In genomic region chr2:233063269-233063975, GRCh38 we compare ENCODE assay signal across 9 cellular contexts. TPM values are rescaled to one million over a fixed set of nuclear protein-coding genes. Genes with fewer than 3 reads are reported as not detected.
A peak's percentile ranks its signal among the peaks of the same experiment; 100 is the strongest.
DNase-seq lines count a peak whose midpoint lies in the region; ATAC-seq and TF ChIP-seq lines count a peak whose summit lies in the region.
"Had no signal": no experiment of that assay in that cellular context is flagged by ENCODE, and none has a peak within 500 bp of the region (broad histone marks: within the 10 kb centered on the region; RNA-seq: fewer than 3 reads in every experiment).

No MANE protein-coding gene starts in this region.

- H3K4me1 ChIP-seq in HEK293 (ENCODE audit: control insufficient read depth, insufficient read depth, low read length) = no peaks in the 10 kb centered on the region
- H3K4me1 ChIP-seq in PC-3 (ENCODE audit: insufficient read depth, low read length) = peaks cover 13% of the 10 kb centered on the region
- peaks cover 56% of the 10 kb centered on the region for H3K4me1 ChIP-seq in lower lobe of right lung
- no peaks in the 10 kb centered on the region for H3K4me1 ChIP-seq in GM23248 (ENCODE audit: insufficient read depth)
- H3K4me1 ChIP-seq: Caco-2 had no signal

- TF ChIP-seq CTCF in HEK293 (tag by site-specific recombination; IDR thresholded peaks at IDR 0.05) (0 out of 2 replicates have a peak, but pooled peaks have one; percentile 37), PC-3 (conservative IDR thresholded peaks at IDR 0.05; ENCODE audit: low read depth, low read length) (0 out of 2 replicates have a peak, but pooled peaks have one; percentile 19), lower lobe of right lung (IDR thresholded peaks at IDR 0.05) (no peak)

- peaks cover 60% of the 10 kb centered on the region for H3K4me1 Mint-ChIP-seq in activated CD4-positive, alpha-beta T cell treated with anti-CD3 and anti-CD28 coated beads, Interleukin-2, amount 10 ng/mL, durations not matched to agents 7 days and 5 days

- H3F3A ChIP-seq in PC-3 (ENCODE audit: low read length, unreplicated experiment) (no peaks in the 10 kb centered on the region), GM23248 (ENCODE audit: insufficient read depth) (peaks cover 6% of the 10 kb centered on the region; the same call in 1 of the 2 replicates)

- DNase-seq in activated CD4-positive, alpha-beta T cell treated with anti-CD3 and anti-CD28 coated beads, Interleukin-2, amount 10 ng/mL, durations not matched to agents 7 days and 5 days = peak; percentile 26
- DNase-seq in activated CD4-positive, alpha-beta T cell treated with anti-CD3 and anti-CD28 coated beads for 1 hour = no peak
- DNase-seq in PC-3 = no peak
- no peak for DNase-seq in lower lobe of right lung
- no peak for DNase-seq in GM23248
- no peak for DNase-seq in NCI-H82 (lab: John Stamatoyannopoulos, UW)
- DNase-seq in EL = no peak

- H3K79me2 ChIP-seq in PC-3 (ENCODE audit: low read length) = no peaks in the 10 kb centered on the region
- no peaks in the 10 kb centered on the region for H3K79me2 ChIP-seq in GM23248 (ENCODE audit: insufficient read depth)

- intact Hi-C loops in PC-3 (cut with micrococcal nuclease) (no loop called here), lower lobe of right lung (cut with DNase I) (no loop called here)

- peak overlapping the region; percentile 98 for H3K27ac Mint-ChIP-seq in activated CD4-positive, alpha-beta T cell treated with anti-CD3 and anti-CD28 coated beads, Interleukin-2, amount 10 ng/mL, durations not matched to agents 7 days and 5 days

- in situ Hi-C loops in GM23248 (cut with MboI) = no loop called here

- H3K9me3 ChIP-seq in HEK293 (ENCODE audit: control insufficient read depth, insufficient read depth, low read depth, low read length) (no peaks in the 10 kb centered on the region), PC-3 (ENCODE audit: low read length) (no peaks in the 10 kb centered on the region), lower lobe of right lung (no peaks in the 10 kb centered on the region), GM23248 (ENCODE audit: low read depth) (no peaks in the 10 kb centered on the region)
- H3K9me3 ChIP-seq: Caco-2 had no signal

- POLR2A ChIA-PET in activated CD4-positive, alpha-beta T cell treated with anti-CD3 and anti-CD28 coated beads, Interleukin-2, amount 10 ng/mL, durations not matched to agents 7 days and 5 days (lab: Charles Lee) = no interaction called here
- POLR2A ChIA-PET in HEK293 (lab: Yijun Ruan, JAX) = no interaction called here
- POLR2A ChIA-PET in PC-3 (lab: Charles Lee; ENCODE audit: unreplicated experiment) = no interaction called here

- 78% methylated on average over 12 to 13 of the region's 13 CpGs for WGBS in GM23248 (ENCODE audit: low coverage in 1 of 2, low lambda C conversion rate in 2 of 2, missing lambda C conversion rate in 2 of 2), 2 experiments

- H3K27me3 Mint-ChIP-seq in activated CD4-positive, alpha-beta T cell treated with anti-CD3 and anti-CD28 coated beads, Interleukin-2, amount 10 ng/mL, durations not matched to agents 7 days and 5 days = no peaks in the 10 kb centered on the region

- H3K9me2 ChIP-seq in PC-3 (replicated peaks; ENCODE audit: low read length) (no peaks in the 10 kb centered on the region), GM23248 (ENCODE audit: insufficient read depth) (no peaks in the 10 kb centered on the region)

- H3K27ac ChIP-seq in HEK293 (ENCODE audit: extremely low read depth, low read depth, low read length) = no peak overlapping the region
- H3K27ac ChIP-seq in PC-3 (ENCODE audit: low read length) = no peak overlapping the region
- H3K27ac ChIP-seq in lower lobe of right lung = peak overlapping the region; percentile 88
- no peak overlapping the region for H3K27ac ChIP-seq in GM23248

- H3K9ac ChIP-seq in PC-3 (ENCODE audit: low read length) (no peak overlapping the region), GM23248 (no peak overlapping the region)

- BruUV-seq in PC-3 (replicated peaks; lab: Mats Ljungman, UMichigan) = no TSS peak

- H2AFZ ChIP-seq in PC-3 (ENCODE audit: low read length) = no peak overlapping the region
- H2AFZ ChIP-seq in GM23248 = no peak overlapping the region

- ATAC-seq in PC-3 (no peak), lower lobe of right lung (no peak)

- H4K20me1 ChIP-seq in PC-3 (ENCODE audit: low read length) (no peaks in the 10 kb centered on the region), GM23248 (ENCODE audit: insufficient read depth) (no peaks in the 10 kb centered on the region)

- peaks cover 65% of the 10 kb centered on the region for H3K36me3 Mint-ChIP-seq in activated CD4-positive, alpha-beta T cell treated with anti-CD3 and anti-CD28 coated beads, Interleukin-2, amount 10 ng/mL, durations not matched to agents 7 days and 5 days (ENCODE audit: low read depth)

- H3K4me3 ChIP-seq in HEK293 (ENCODE audit: low read depth, low read length) (no peak overlapping the region), PC-3 (ENCODE audit: low read length) (no peak overlapping the region), lower lobe of right lung (peak overlapping the region; percentile 65), GM23248 (no peak overlapping the region)

- no peaks in the 10 kb centered on the region for H3K27me3 ChIP-seq in PC-3 (ENCODE audit: low read length)
- no peaks in the 10 kb centered on the region for H3K27me3 ChIP-seq in lower lobe of right lung (ENCODE audit: low read depth)
- H3K27me3 ChIP-seq in GM23248 (replicated peaks; ENCODE audit: insufficient read depth) = no peaks in the 10 kb centered on the region

- CTCF ChIA-PET in activated CD4-positive, alpha-beta T cell treated with anti-CD3 and anti-CD28 coated beads, Interleukin-2, amount 10 ng/mL, durations not matched to agents 7 days and 5 days (lab: Charles Lee) = interaction anchor here (1.4 kb wide), 1 partner anchor 17 kb away, joined by 3 read pairs; no protein-coding TSS in a partner anchor
- CTCF ChIA-PET in HEK293 (lab: Yijun Ruan, JAX) (interaction anchor here (0.6 to 2.1 kb wide), 2 partner anchors 10 to 16 kb away, joined by 3 to 14 read pairs; no protein-coding TSS in a partner anchor), PC-3 (lab: Charles Lee) (no interaction called here)

- no peaks in the 10 kb centered on the region for H3K36me3 ChIP-seq in HEK293 (ENCODE audit: control insufficient read depth in 2 of 2, insufficient read depth in 1 of 2, low read length in 2 of 2)
- no peaks in the 10 kb centered on the region for H3K36me3 ChIP-seq in PC-3 (ENCODE audit: low read depth, low read length)
- H3K36me3 ChIP-seq in lower lobe of right lung = peaks cover 8% of the 10 kb centered on the region
- H3K36me3 ChIP-seq in GM23248 (ENCODE audit: low read depth) = no peaks in the 10 kb centered on the region

- H3K4me2 ChIP-seq in PC-3 (ENCODE audit: low read length) (no peak overlapping the region), GM23248 (ENCODE audit: unreplicated experiment) (no peak overlapping the region)

- H3K4me3 Mint-ChIP-seq in activated CD4-positive, alpha-beta T cell treated with anti-CD3 and anti-CD28 coated beads, Interleukin-2, amount 10 ng/mL, durations not matched to agents 7 days and 5 days = peak overlapping the region; percentile 96

- no peaks in the 10 kb centered on the region for H3K9me3 Mint-ChIP-seq in activated CD4-positive, alpha-beta T cell treated with anti-CD3 and anti-CD28 coated beads, Interleukin-2, amount 10 ng/mL, durations not matched to agents 7 days and 5 days

TF ChIP-seq in HEK293, 187 proteins besides CTCF, POLR2A, EP300 and RAD21:
- TF ChIP-seq ZNF398 (tag by site-specific recombination; IDR thresholded peaks at IDR 0.05) (no peak), ZNF155 (tag by site-specific recombination; IDR thresholded peaks at IDR 0.05) (no peak), ZNF76 (tag by site-specific recombination; IDR thresholded peaks at IDR 0.05; ENCODE audit: borderline replicate concordance, low read depth) (no peak), HOXA7 (CRISPR knock-in tag; IDR thresholded peaks at IDR 0.05; ENCODE audit: borderline replicate concordance) (no peak), ZNF530 (tag by site-specific recombination; IDR thresholded peaks at IDR 0.05; ENCODE audit: low read depth) (no peak), ZNF658 (tag by site-specific recombination; IDR thresholded peaks at IDR 0.05) (no peak), KLF7 (tag by site-specific recombination; IDR thresholded peaks at IDR 0.05; ENCODE audit: borderline replicate concordance) (no peak), ZFHX2 (tag by site-specific recombination; conservative IDR thresholded peaks at IDR 0.05) (no peak)

RNA-seq across cellular contexts. Expression of gene INPP5D, which starts 3.3 kb away (rescaled TPM):
- 100 to 1,000 TPM; 121 to 138 TPM for total RNA-seq in activated CD4-positive, alpha-beta T cell treated with anti-CD3 and anti-CD28 coated beads, Interleukin-2, amount 10 ng/mL, durations not matched to agents 7 days and 5 days
- total RNA-seq in PC-3 (2014; rRNA removed) (0.26 and 1.9 TPM in 2 replicates), lower lobe of right lung (32.0 TPM)
- total RNA-seq in GM23248 (2014; rRNA removed; shearing (Covaris generic)) = not detected in 2 replicates
- polyA plus RNA-seq in GM23248 (2016; fragmentation: Nextera tagmentation; extraction: Ambion mirVana) = 0.13 and 0.23 TPM in 2 replicates
- total RNA-seq: Caco-2 had no signal

RNA-seq across cellular contexts. Expression of gene NEU2, which starts 30.9 kb away (rescaled TPM):
- total RNA-seq in activated CD4-positive, alpha-beta T cell treated with anti-CD3 and anti-CD28 coated beads, Interleukin-2, amount 10 ng/mL, durations not matched to agents 7 days and 5 days = not detected
- total RNA-seq in PC-3 (2014; rRNA removed) (4.0 and 4.5 TPM in 2 replicates), lower lobe of right lung (not detected)
- not detected in 2 replicates for total RNA-seq in GM23248 (2014; rRNA removed; shearing (Covaris generic))
- not detected in 2 replicates for polyA plus RNA-seq in GM23248 (2016; fragmentation: Nextera tagmentation; extraction: Ambion mirVana)
- total RNA-seq: Caco-2 had no signal

RNA-seq across cellular contexts. Expression of gene NGEF, which starts 50.4 kb away (rescaled TPM):
- total RNA-seq in activated CD4-positive, alpha-beta T cell treated with anti-CD3 and anti-CD28 coated beads, Interleukin-2, amount 10 ng/mL, durations not matched to agents 7 days and 5 days = not detected
- total RNA-seq in PC-3 (2014; rRNA removed) (71.3 and 80.2 TPM in 2 replicates), lower lobe of right lung (1.7 TPM)
- 0.43 TPM in 1 of 2 replicates, not detected in the other for total RNA-seq in GM23248 (2014; rRNA removed; shearing (Covaris generic))
- polyA plus RNA-seq in GM23248 (2016; fragmentation: Nextera tagmentation; extraction: Ambion mirVana) = 0.35 TPM in 1 of 2 replicates, not detected in the other

Comparison
In these comparisons a context has a peak if more than half of its experiments do, and no peak if none do; other contexts are left out.
1. RNA of gene INPP5D, which starts 3.3 kb away (total RNA-seq): 121 to 138 TPM in activated CD4-positive, alpha-beta T cell treated with anti-CD3 and anti-CD28 coated beads, Interleukin-2, amount 10 ng/mL, durations not matched to agents 7 days and 5 days and 32.0 TPM in lower lobe of right lung (single experiment); 0.26 to 1.9 TPM in PC-3 and not detected in GM23248; every median in the first group is over 10 times any median in the second.
2. RNA of gene NGEF, which starts 50.4 kb away (total RNA-seq): 71.3 to 80.2 TPM in PC-3; 1.7 TPM in lower lobe of right lung (single experiment), 0.43 TPM in GM23248 and not detected in activated CD4-positive, alpha-beta T cell treated with anti-CD3 and anti-CD28 coated beads, Interleukin-2, amount 10 ng/mL, durations not matched to agents 7 days and 5 days; every median in the first group is over 10 times any median in the second.